Comparison of ENCODE assay signal across 24 cellular contexts in genomic region chr10:23521735-23522134, GRCh38.
"Had no signal": no experiment of that assay in that cellular context is flagged by ENCODE, and none has a peak within 500 bp of the region (broad histone marks: within the 10 kb centered on the region; RNA-seq: fewer than 3 reads in every experiment).

No MANE protein-coding gene starts in this region.

- H3K27ac ChIP-seq: esophagus squamous epithelium, gastroesophageal sphincter, hepatocyte, parathyroid adenoma, prostate gland, right lobe of liver, testis, tibial nerve, upper lobe of right lung, vagina had no signal

- H2AFZ ChIP-seq: hepatocyte, parathyroid adenoma had no signal

- H3K4me2 ChIP-seq: hepatocyte had no signal

- H3K27me3 ChIP-seq: esophagus squamous epithelium, gastroesophageal sphincter, right lobe of liver, testis, tibial nerve, upper lobe of right lung, vagina had no signal

- H3K4me1 ChIP-seq: esophagus squamous epithelium, gastroesophageal sphincter, parathyroid adenoma, prostate gland, testis, tibial nerve, upper lobe of right lung, vagina had no signal

- H3K36me3 ChIP-seq: esophagus squamous epithelium, gastroesophageal sphincter, prostate gland, right lobe of liver, tibial nerve, upper lobe of right lung, vagina had no signal

- H3K36me3 Mint-ChIP-seq: naive thymus-derived CD4-positive, alpha-beta T cell had no signal

- H3K4me3 Mint-ChIP-seq: naive thymus-derived CD4-positive, alpha-beta T cell; nephron progenitor cell; stimulated activated memory B cell treated with anti-CD40 and anti-IgM and Interleukin-4, amounts not matched to agents 10 μg/mL and 1 μg/mL and 100 μg/mL, for 72 hours; stimulated activated naive CD8-positive, alpha-beta T cell treated with anti-CD3 and anti-CD28 coated beads, Interleukin-15, amount 100 ng/mL, for 72 hours had no signal

- H3K9me3 Mint-ChIP-seq: naive thymus-derived CD4-positive, alpha-beta T cell; nephron progenitor cell had no signal

- DNase-seq: dermis blood vessel endothelial cell; esophagus squamous epithelium; foreskin fibroblast; kidney; left colon; left ventricle myocardium superior; mesendoderm; naive thymus-derived CD4-positive, alpha-beta T cell; nephron progenitor cell; right lobe of liver; stimulated activated CD4-positive, alpha-beta T cell treated with anti-CD3 and anti-CD28 coated beads, Interleukin-15, amount 100 ng/mL, for 24 hours; stimulated activated CD4-positive, alpha-beta T cell treated with anti-CD3 and anti-CD28 coated beads, Interleukin-1b, Interleukin-23, amount 100 ng/mL, for 48 hours; stimulated activated CD4-positive, alpha-beta T cell treated with anti-CD3 and anti-CD28 coated beads, Interleukin-4, amount 100 ng/mL, for 24 hours; stimulated activated naive CD8-positive, alpha-beta T cell treated with anti-CD3 and anti-CD28 coated beads, Interleukin-15, amount 100 ng/mL, for 72 hours; testis; upper lobe of right lung had no signal

- ATAC-seq: left colon; left ventricle myocardium superior; naive thymus-derived CD4-positive, alpha-beta T cell; stimulated activated memory B cell treated with anti-CD40 and anti-IgM and Interleukin-4, amounts not matched to agents 10 μg/mL and 1 μg/mL and 100 μg/mL, for 72 hours; stimulated activated naive CD8-positive, alpha-beta T cell treated with anti-CD3 and anti-CD28 coated beads, Interleukin-15, amount 100 ng/mL, for 72 hours; upper lobe of right lung had no signal

- H3K4me3 ChIP-seq: esophagus squamous epithelium, gastroesophageal sphincter, hepatocyte, lung, prostate gland, right lobe of liver, testis, tibial nerve, upper lobe of right lung, vagina had no signal

- H3K27ac Mint-ChIP-seq: naive thymus-derived CD4-positive, alpha-beta T cell; nephron progenitor cell; stimulated activated memory B cell treated with anti-CD40 and anti-IgM and Interleukin-4, amounts not matched to agents 10 μg/mL and 1 μg/mL and 100 μg/mL, for 72 hours; stimulated activated naive CD8-positive, alpha-beta T cell treated with anti-CD3 and anti-CD28 coated beads, Interleukin-15, amount 100 ng/mL, for 72 hours had no signal

- H3K9me3 ChIP-seq: gastroesophageal sphincter, prostate gland, right lobe of liver, testis, tibial nerve, upper lobe of right lung, vagina had no signal

- H3K4me1 Mint-ChIP-seq: nephron progenitor cell had no signal

- H3K9ac ChIP-seq: parathyroid adenoma had no signal

- H3K79me2 ChIP-seq: hepatocyte, parathyroid adenoma had no signal
